In genomic region chrX:153643431-153644351, GRCh38 we compare ENCODE assay signal across 1 cellular context.
TF ChIP-seq lines count a peak whose summit lies in the region.

No MANE protein-coding gene starts in this region.

TF ChIP-seq in H1, 55 proteins besides CTCF, POLR2A, EP300 and RAD21 (continued from another document):
- TF ChIP-seq E2F6 (IDR thresholded peaks at IDR 0.05) (0 out of 2 replicates have a peak, but pooled peaks have one; percentile 29), POLR2AphosphoS5 (IDR thresholded peaks at IDR 0.05; ENCODE audit: low read depth, low read length) (no peak), MAX (IDR thresholded peaks at IDR 0.05) (0 out of 2 replicates have a peak, but pooled peaks have one; percentile 6), TAF7 (optimal IDR thresholded peaks at IDR 0.05; ENCODE audit: borderline replicate concordance, low read depth, low read length) (no peak), SUZ12 (IDR thresholded peaks at IDR 0.05; ENCODE audit: low read length) (peak; percentile 74), JUND (IDR thresholded peaks at IDR 0.05; ENCODE audit: low read length) (no peak), TBP (IDR thresholded peaks at IDR 0.05; ENCODE audit: low read depth, low read length) (no peak), KDM4A (IDR thresholded peaks at IDR 0.05; ENCODE audit: low read depth, low read length, severe bottlenecking) (peak; percentile 50), ZNF274 (IDR thresholded peaks at IDR 0.05; ENCODE audit: borderline replicate concordance, extremely low read depth, low read length) (no peak), GTF2F1 (IDR thresholded peaks at IDR 0.05; ENCODE audit: borderline replicate concordance, low read depth, low read length) (no peak)
